In genomic region chr2:43223412-43224040, GRCh38 we compare ENCODE assay signal across 8 cellular contexts. TPM values are rescaled to one million over a fixed set of nuclear protein-coding genes. Genes with fewer than 3 reads are reported as not detected.
DNase-seq lines count a peak whose midpoint lies in the region; ATAC-seq and TF ChIP-seq lines count a peak whose summit lies in the region.

No MANE protein-coding gene starts in this region.

- H3K9me3 ChIP-seq in neural progenitor cell (ENCODE audit: low read depth) = no peaks in the 10 kb centered on the region

- peak overlapping the region; percentile 87 for H3K4me2 ChIP-seq in neural progenitor cell

- peaks cover 67% of the 10 kb centered on the region for H3K79me2 ChIP-seq in neural progenitor cell (ENCODE audit: low read depth)

- peaks cover 8% of the 10 kb centered on the region for H3K36me3 Mint-ChIP-seq in neural progenitor cell

- no peak for TF ChIP-seq CTCF in epithelial cell of esophagus (IDR thresholded peaks at IDR 0.05; ENCODE audit: insufficient read depth, low read depth, low read length, missing control alignments)
- TF ChIP-seq CTCF in neural progenitor cell (IDR thresholded peaks at IDR 0.05) = no peak

- peak overlapping the region; percentile 36 for H3K27ac Mint-ChIP-seq in neural progenitor cell

- DNase-seq in GM04503 (ENCODE audit: low read depth) (peak; percentile 19), RPMI8226 (peak; percentile 43), epithelial cell of esophagus (ENCODE audit: low read depth) (no peak), neural progenitor cell (ENCODE audit: low spot score) (no peak), NCI-H2227 treated with DMSO at 0.1 percent for 48 hours (lab: John Stamatoyannopoulos, UW) (no peak), iPS-NIHi11 (ENCODE audit: low spot score) (no peak), NCI-H1048 (lab: John Stamatoyannopoulos, UW) (no peak)

- no peaks in the 10 kb centered on the region for H3K36me3 ChIP-seq in neural progenitor cell

- no peaks in the 10 kb centered on the region for H3K9me3 Mint-ChIP-seq in neural progenitor cell

- peaks cover 58% of the 10 kb centered on the region for H3K4me1 ChIP-seq in neural progenitor cell

- H3K4me3 ChIP-seq in epithelial cell of esophagus (ENCODE audit: low read length) (peak overlapping the region; percentile 93), neural progenitor cell (peak overlapping the region; percentile 83)

- H3K9ac ChIP-seq in neural progenitor cell = no peak overlapping the region

- peaks cover 4% of the 10 kb centered on the region for H3K27me3 Mint-ChIP-seq in neural progenitor cell (ENCODE audit: insufficient read depth, low read depth)

- peaks cover 49% of the 10 kb centered on the region for H4K20me1 ChIP-seq in neural progenitor cell (ENCODE audit: low read depth)

- no peak for ATAC-seq in HG03025 (IDR thresholded peaks at IDR 0.05; ENCODE audit: low FRiP score, unreplicated experiment)

- no peaks in the 10 kb centered on the region for H3K27me3 ChIP-seq in neural progenitor cell

- peaks cover 86% of the 10 kb centered on the region for H3F3A ChIP-seq in neural progenitor cell (ENCODE audit: low read depth)

- peaks cover 57% of the 10 kb centered on the region for H3K4me1 Mint-ChIP-seq in neural progenitor cell

- H2AFZ ChIP-seq in neural progenitor cell (replicated peaks) = no peak overlapping the region

- H3K27ac ChIP-seq in neural progenitor cell = no peak overlapping the region

- H3K4me3 Mint-ChIP-seq in neural progenitor cell = peak overlapping the region; percentile 95

RNA-seq across cellular contexts. Expression of gene ZFP36L2, which starts 2.9 kb away (rescaled TPM):
- 13.8 and 15.1 TPM in 2 replicates for total RNA-seq in neural progenitor cell (ENCODE audit: low replicate concordance)

Comparison
In these comparisons a context has a peak if more than half of its experiments do, and no peak if none do; other contexts are left out.
1. DNase-seq: peak in GM04503 (single experiment) and RPMI8226 (single experiment); none in epithelial cell of esophagus (single experiment), neural progenitor cell (single experiment), NCI-H2227 treated with DMSO at 0.1 percent for 48 hours (single experiment), iPS-NIHi11 (single experiment) and NCI-H1048 (single experiment).